ENCODE assay signal across 8 cellular contexts in the genomic region with DNA sequence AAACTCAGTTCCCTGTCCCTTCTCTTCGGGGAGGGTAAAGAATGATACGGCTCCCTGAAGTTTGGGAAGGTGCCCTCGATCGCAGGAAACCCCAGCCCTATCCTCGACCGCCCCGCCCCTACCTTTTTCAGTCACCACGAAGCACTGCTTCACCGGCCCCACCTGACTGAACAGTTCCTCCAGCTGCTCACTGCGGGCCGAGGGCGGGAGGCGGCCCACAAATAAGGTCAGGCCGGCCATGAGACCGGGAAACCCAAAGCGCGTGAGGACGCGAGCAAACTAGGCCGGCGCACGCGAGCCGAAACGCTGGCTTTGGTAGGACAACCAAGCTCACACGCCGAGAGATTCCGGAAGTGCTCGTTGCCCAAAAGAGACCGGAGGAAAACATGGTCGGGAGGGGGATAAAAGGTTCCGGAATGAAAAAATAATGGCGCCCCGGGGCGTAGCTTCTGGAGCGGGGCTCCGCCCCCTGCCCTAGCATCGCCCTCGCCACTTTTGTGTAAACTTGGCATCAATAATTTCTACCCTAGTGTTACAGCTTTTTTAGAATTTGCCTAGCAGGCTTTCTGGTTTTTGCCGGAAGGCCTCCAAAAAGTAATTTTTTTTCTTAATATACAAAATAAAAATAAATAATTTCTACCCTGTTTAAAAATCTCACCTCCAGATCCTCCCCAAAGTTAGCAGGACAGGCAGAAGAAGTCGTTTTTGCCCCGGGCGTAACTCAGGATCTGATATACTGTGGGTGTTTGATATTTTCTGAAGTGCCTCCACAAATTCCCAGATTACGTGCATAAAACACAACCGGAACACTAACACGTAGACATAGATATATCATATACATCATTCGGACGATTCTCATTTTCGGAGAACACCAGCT. TPM values are rescaled to one million over a fixed set of nuclear protein-coding genes. Genes with fewer than 3 reads are reported as not detected.
DNase-seq lines count a peak whose midpoint lies in the region; ATAC-seq and TF ChIP-seq lines count a peak whose summit lies in the region.

A gene with protein sequence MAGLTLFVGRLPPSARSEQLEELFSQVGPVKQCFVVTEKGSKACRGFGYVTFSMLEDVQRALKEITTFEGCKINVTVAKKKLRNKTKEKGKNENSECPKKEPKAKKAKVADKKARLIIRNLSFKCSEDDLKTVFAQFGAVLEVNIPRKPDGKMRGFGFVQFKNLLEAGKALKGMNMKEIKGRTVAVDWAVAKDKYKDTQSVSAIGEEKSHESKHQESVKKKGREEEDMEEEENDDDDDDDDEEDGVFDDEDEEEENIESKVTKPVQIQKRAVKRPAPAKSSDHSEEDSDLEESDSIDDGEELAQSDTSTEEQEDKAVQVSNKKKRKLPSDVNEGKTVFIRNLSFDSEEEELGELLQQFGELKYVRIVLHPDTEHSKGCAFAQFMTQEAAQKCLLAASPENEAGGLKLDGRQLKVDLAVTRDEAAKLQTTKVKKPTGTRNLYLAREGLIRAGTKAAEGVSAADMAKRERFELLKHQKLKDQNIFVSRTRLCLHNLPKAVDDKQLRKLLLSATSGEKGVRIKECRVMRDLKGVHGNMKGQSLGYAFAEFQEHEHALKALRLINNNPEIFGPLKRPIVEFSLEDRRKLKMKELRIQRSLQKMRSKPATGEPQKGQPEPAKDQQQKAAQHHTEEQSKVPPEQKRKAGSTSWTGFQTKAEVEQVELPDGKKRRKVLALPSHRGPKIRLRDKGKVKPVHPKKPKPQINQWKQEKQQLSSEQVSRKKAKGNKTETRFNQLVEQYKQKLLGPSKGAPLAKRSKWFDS (minus strand): TSS at position 355 of the 877 bp plus-strand sequence. CDS start 115 bp downstream, at position 240.

- H3K27me3 ChIP-seq in left ventricle myocardium inferior (ENCODE audit: low read depth) (no peaks in the 10 kb centered on the region), prostate gland (replicated peaks; ENCODE audit: insufficient read depth) (no peaks in the 10 kb centered on the region)

- H3K4me3 ChIP-seq in left ventricle myocardium inferior (peak within 1 kb of the TSS; percentile 87), prostate gland (peak within 1 kb of the TSS; percentile 61 to 75)

- DNase-seq in NCI-H146 treated with DMSO at 0.1 percent for 48 hours (lab: John Stamatoyannopoulos, UW; ENCODE audit: unreplicated experiment), result peak; percentile 67
- DNase-seq in amniotic stem cell (lab: John Stamatoyannopoulos, UW), result peak; percentile 93
- peak; percentile 84 for DNase-seq in left ventricle myocardium inferior
- peak; percentile 72 for DNase-seq in prostate gland (ENCODE audit: low spot score)
- DNase-seq in ureter (ENCODE audit: low spot score), result peak; percentile 91

- TF ChIP-seq POLR2A in GM15510 (IDR thresholded peaks at IDR 0.05; ENCODE audit: borderline replicate concordance, extremely low read depth, insufficient read length) (peak; percentile 91), prostate gland (IDR thresholded peaks at IDR 0.05) (no peak)

- peak within 1 kb of the TSS; percentile 83 for H3K27ac Mint-ChIP-seq in T-helper 1 cell treated with Interleukin-12 subunit alpha and Interleukin-12 subunit beta and Interleukin-4 antibody, amounts not matched to agents 30 μg/mL and 1 μg/mL, for 36 hours

- H3K36me3 ChIP-seq in left ventricle myocardium inferior (peaks cover 8% of the 10 kb centered on the region), prostate gland (no peaks in the 10 kb centered on the region)

- no peaks in the 10 kb centered on the region for H3K9me3 Mint-ChIP-seq in T-helper 1 cell treated with Interleukin-12 subunit alpha and Interleukin-12 subunit beta and Interleukin-4 antibody, amounts not matched to agents 30 μg/mL and 1 μg/mL, for 36 hours

- H3K9me3 ChIP-seq in left ventricle myocardium inferior (replicated peaks), result no peaks in the 10 kb centered on the region
- H3K9me3 ChIP-seq in prostate gland, result no peaks in the 10 kb centered on the region

- TF ChIP-seq CTCF in left ventricle myocardium inferior (IDR thresholded peaks at IDR 0.05; ENCODE audit: borderline replicate concordance) (no peak), prostate gland (IDR thresholded peaks at IDR 0.05) (no peak)

- intact Hi-C loops in left ventricle myocardium inferior (cut with micrococcal nuclease), result no loop called here
- intact Hi-C loops in prostate gland (cut with DNase I), result loop anchor here (5.0 kb wide), 1 partner anchor 951 kb away; the partner anchor contains the start of gene ZNF800

- peak within 1 kb of the TSS; percentile 94 for H3K4me3 Mint-ChIP-seq in T-helper 1 cell treated with Interleukin-12 subunit alpha and Interleukin-12 subunit beta and Interleukin-4 antibody, amounts not matched to agents 30 μg/mL and 1 μg/mL, for 36 hours

- H3K27me3 Mint-ChIP-seq in T-helper 1 cell treated with Interleukin-12 subunit alpha and Interleukin-12 subunit beta and Interleukin-4 antibody, amounts not matched to agents 30 μg/mL and 1 μg/mL, for 36 hours (ENCODE audit: low read depth), result peaks cover 13% of the 10 kb centered on the region

- H3K4me1 ChIP-seq in left ventricle myocardium inferior (peaks cover 33% of the 10 kb centered on the region), prostate gland (replicated peaks) (peaks cover 6% of the 10 kb centered on the region)

- WGBS in prostate gland, result 12% methylated on average over 49 of the region's 49 CpGs

- ATAC-seq in HG02852 (IDR thresholded peaks at IDR 0.05; ENCODE audit: unreplicated experiment), result peak; percentile 93

- peaks cover 2% of the 10 kb centered on the region for H3K36me3 Mint-ChIP-seq in T-helper 1 cell treated with Interleukin-12 subunit alpha and Interleukin-12 subunit beta and Interleukin-4 antibody, amounts not matched to agents 30 μg/mL and 1 μg/mL, for 36 hours (ENCODE audit: low read depth)

- H3K4me1 Mint-ChIP-seq in T-helper 1 cell treated with Interleukin-12 subunit alpha and Interleukin-12 subunit beta and Interleukin-4 antibody, amounts not matched to agents 30 μg/mL and 1 μg/mL, for 36 hours (ENCODE audit: low read depth), result peaks cover 19% of the 10 kb centered on the region

- H3K27ac ChIP-seq in left ventricle myocardium inferior (replicated peaks), result peak within 1 kb of the TSS; percentile 86
- peak within 1 kb of the TSS; percentile 76 to 79 for H3K27ac ChIP-seq in prostate gland

RNA-seq across cellular contexts. Expression of the gene that starts here (rescaled TPM):
- 35.7 TPM for total RNA-seq in left ventricle myocardium inferior
- total RNA-seq in prostate gland, result 10 to 100 TPM; 13.8 to 29.7 TPM
- 48.8 TPM for total RNA-seq in ureter

Comparison
In these comparisons a context has a peak if more than half of its experiments do, and no peak if none do; other contexts are left out.
1. Peak in every context shown above with its lines: DNase-seq, ATAC-seq, H3K4me3 ChIP-seq and H3K27ac ChIP-seq.